Comparison of ENCODE assay signal across 19 cellular contexts in the genomic region with DNA sequence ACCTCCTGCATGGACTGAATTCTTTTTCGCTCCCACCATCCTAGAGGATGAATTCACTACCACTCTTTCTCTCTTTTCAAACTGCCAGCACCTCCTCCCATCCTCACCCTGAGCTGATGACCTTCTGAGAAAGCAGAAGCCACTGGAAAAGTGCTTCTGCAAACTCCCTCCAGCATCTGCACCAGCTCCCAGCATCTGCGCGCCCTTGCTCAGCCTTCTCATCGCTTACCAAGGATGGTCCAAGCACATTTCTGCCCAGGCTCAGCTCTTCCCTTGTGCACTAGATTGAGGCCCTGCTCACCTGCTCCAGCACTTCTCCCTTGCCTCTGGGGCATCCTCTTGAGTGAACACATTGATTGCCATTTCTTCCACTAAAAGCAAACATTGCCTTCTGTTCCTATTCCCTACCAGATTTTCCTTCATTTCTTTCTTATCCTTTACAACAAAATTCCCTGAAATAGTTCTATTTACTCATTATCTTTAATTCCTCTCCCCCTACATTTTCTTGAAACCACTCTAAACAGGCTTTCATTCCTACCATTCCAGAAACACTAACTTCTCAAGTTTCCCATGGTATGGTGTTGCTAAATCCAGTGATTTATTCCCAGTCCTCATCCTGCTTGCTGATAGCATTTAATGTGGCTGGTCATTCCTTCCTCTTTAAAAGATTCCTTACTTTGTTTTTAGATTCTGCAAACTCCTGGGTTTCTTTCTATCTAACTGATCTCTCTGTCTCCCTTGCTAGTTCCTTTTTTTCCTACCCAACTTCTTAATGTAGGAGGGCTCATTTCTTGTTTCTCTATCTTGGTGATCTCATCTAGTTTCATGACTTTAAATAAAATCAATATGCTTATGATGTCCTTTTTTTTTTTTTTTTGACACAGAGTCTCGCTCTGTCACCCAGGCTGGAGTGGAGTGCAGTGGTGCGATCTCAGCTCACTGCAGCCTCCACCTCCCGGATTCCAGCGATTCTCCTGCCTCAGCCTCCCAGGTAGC. TPM values are rescaled to one million over a fixed set of nuclear protein-coding genes. Genes with fewer than 3 reads are reported as not detected.
DNase-seq lines count a peak whose midpoint lies in the region; FAIRE-seq and TF ChIP-seq lines count a peak whose summit lies in the region.
"Had no signal": no experiment of that assay in that cellular context is flagged by ENCODE, and none has a peak within 500 bp of the region (broad histone marks: within the 10 kb centered on the region; RNA-seq: fewer than 3 reads in every experiment).

No MANE protein-coding gene starts in this region.

- no peak overlapping the region for H3K4me3 ChIP-seq in astrocyte (ENCODE audit: insufficient read depth, low read depth, low read length)
- no peak overlapping the region for H3K4me3 ChIP-seq in CD8-positive, alpha-beta memory T cell (ENCODE audit: low read length)
- H3K4me3 ChIP-seq: BLaER1 treated with 17β-estradiol and CSF1 and Interleukin-3, amounts not matched to agents 10 nM and 100 nM; breast epithelium; thoracic aorta had no signal

- no peaks in the 10 kb centered on the region for H3K36me3 ChIP-seq in astrocyte (ENCODE audit: insufficient read depth, low read length)
- H3K36me3 ChIP-seq in CD8-positive, alpha-beta memory T cell (ENCODE audit: insufficient read depth, low read length) = no peaks in the 10 kb centered on the region
- H3K36me3 ChIP-seq: BLaER1 treated with 17β-estradiol and CSF1 and Interleukin-3, amounts not matched to agents 10 nM and 100 nM; breast epithelium; thoracic aorta had no signal

- FAIRE-seq in HTR-8/SVneo (lab: Jason Lieb, UNC) = no peak
- FAIRE-seq in astrocyte (lab: Jason Lieb, UNC) = no peak
- FAIRE-seq: kidney had no signal

- no peaks in the 10 kb centered on the region for H4K20me1 ChIP-seq in astrocyte (ENCODE audit: insufficient read depth, low read length)
- H4K20me1 ChIP-seq: BLaER1 treated with 17β-estradiol and CSF1 and Interleukin-3, amounts not matched to agents 10 nM and 100 nM had no signal

- peaks cover 9% of the 10 kb centered on the region for H3K27me3 ChIP-seq in astrocyte (ENCODE audit: insufficient read depth, low read length)
- no peaks in the 10 kb centered on the region for H3K27me3 ChIP-seq in CD8-positive, alpha-beta memory T cell (ENCODE audit: insufficient read depth, low read length, poor library complexity, severe bottlenecking)
- H3K27me3 ChIP-seq: BLaER1 treated with 17β-estradiol and CSF1 and Interleukin-3, amounts not matched to agents 10 nM and 100 nM; breast epithelium had no signal

- H3K9me3 Mint-ChIP-seq in astrocyte (ENCODE audit: unreplicated experiment) = peaks cover 4% of the 10 kb centered on the region
- H3K9me3 Mint-ChIP-seq in CD8-positive, alpha-beta memory T cell = no peaks in the 10 kb centered on the region

- peaks cover 6% of the 10 kb centered on the region for H3K4me1 Mint-ChIP-seq in astrocyte (ENCODE audit: low read depth, unreplicated experiment)
- H3K4me1 Mint-ChIP-seq in CD8-positive, alpha-beta memory T cell = peaks cover 9 to 30% (median 23%) of the 10 kb centered on the region in 3 donors

- POLR2A ChIA-PET in CD8-positive, alpha-beta memory T cell (lab: Charles Lee) = no interaction called here

- H3K4me1 ChIP-seq in astrocyte (ENCODE audit: insufficient read depth, low read length) = no peaks in the 10 kb centered on the region
- no peaks in the 10 kb centered on the region for H3K4me1 ChIP-seq in CD8-positive, alpha-beta memory T cell (ENCODE audit: insufficient read depth, low read length)
- H3K4me1 ChIP-seq: breast epithelium had no signal

- peaks cover 6% of the 10 kb centered on the region for H3K27me3 Mint-ChIP-seq in astrocyte (ENCODE audit: low read depth, unreplicated experiment)
- peaks cover 1 to 18% of the 10 kb centered on the region in 2 donors for H3K27me3 Mint-ChIP-seq in CD8-positive, alpha-beta memory T cell

- H3K27ac Mint-ChIP-seq in astrocyte (ENCODE audit: unreplicated experiment) = peak overlapping the region; percentile 77
- H3K27ac Mint-ChIP-seq in CD8-positive, alpha-beta memory T cell = no peak overlapping the region
- H3K27ac Mint-ChIP-seq: progenitor cell of endocrine pancreas had no signal

- no peaks in the 10 kb centered on the region for H3K79me2 ChIP-seq in astrocyte (ENCODE audit: insufficient read depth, low read length)

- no peak for TF ChIP-seq CTCF in astrocyte (IDR thresholded peaks at IDR 0.05; ENCODE audit: insufficient read depth, low read depth, low read length)

- H3K9me3 ChIP-seq in astrocyte (ENCODE audit: insufficient read depth, low read depth, low read length) = no peaks in the 10 kb centered on the region
- no peaks in the 10 kb centered on the region for H3K9me3 ChIP-seq in CD8-positive, alpha-beta memory T cell (ENCODE audit: low read length)
- H3K9me3 ChIP-seq: breast epithelium, thoracic aorta had no signal

- H3K27ac ChIP-seq in astrocyte (ENCODE audit: low read depth, low read length) = peak overlapping the region; percentile 24
- no peak overlapping the region for H3K27ac ChIP-seq in CD8-positive, alpha-beta memory T cell (ENCODE audit: low read depth, low read length)
- H3K27ac ChIP-seq: RWPE1, thoracic aorta had no signal

- H3K4me2 ChIP-seq in astrocyte (ENCODE audit: low read length) = peak overlapping the region; percentile 14

- H3K36me3 Mint-ChIP-seq in astrocyte (ENCODE audit: low read depth, unreplicated experiment) = no peaks in the 10 kb centered on the region
- H3K36me3 Mint-ChIP-seq in CD8-positive, alpha-beta memory T cell = peaks cover 0 to 7% (median 1%) of the 10 kb centered on the region in 3 donors

- H3K4me3 Mint-ChIP-seq in astrocyte (ENCODE audit: unreplicated experiment) = no peak overlapping the region
- no peak overlapping the region for H3K4me3 Mint-ChIP-seq in CD8-positive, alpha-beta memory T cell
- H3K4me3 Mint-ChIP-seq: activated CD8-positive, alpha-beta T cell treated with anti-CD3 and anti-CD28 coated beads, Interleukin-2, amount 10 ng/mL, durations not matched to agents 7 days and 5 days had no signal

- no peak overlapping the region for H3K9ac ChIP-seq in astrocyte (ENCODE audit: low read length)
- H3K9ac ChIP-seq: BLaER1 treated with 17β-estradiol and CSF1 and Interleukin-3, amounts not matched to agents 10 nM and 100 nM had no signal

- peak; percentile 52 for DNase-seq in AG08396 (ENCODE audit: low spot score)
- peak; percentile 35 for DNase-seq in HTR-8/SVneo (ENCODE audit: insufficient read length, low spot score)
- DNase-seq in astrocyte (ENCODE audit: low read depth) = peak; percentile 90
- peak; percentile 65 for DNase-seq in left kidney (ENCODE audit: low read depth, low spot score)
- no peak for DNase-seq in epidermal melanocyte (ENCODE audit: insufficient read length, low spot score)
- DNase-seq in CD8-positive, alpha-beta memory T cell = no peak
- no peak for DNase-seq in NCI-H1092 (lab: John Stamatoyannopoulos, UW)
- DNase-seq in NCI-H82 (lab: John Stamatoyannopoulos, UW) = no peak
- DNase-seq: activated CD8-positive, alpha-beta T cell treated with anti-CD3 and anti-CD28 coated beads, Interleukin-2, amount 10 ng/mL, durations not matched to agents 7 days and 5 days; activated effector memory CD4-positive, alpha-beta T cell treated with Interleukin-2 at 50 U/mL for 16 hours; DMS79 treated with DMSO at 0.1 percent for 48 hours; effector memory CD4-positive, alpha-beta T cell; kidney; NCI-H510A had no signal

- CTCF ChIA-PET in CD8-positive, alpha-beta memory T cell (lab: Charles Lee) = no interaction called here

- no peak overlapping the region for H2AFZ ChIP-seq in astrocyte (ENCODE audit: low read depth, low read length)

RNA-seq across cellular contexts. Expression of a gene that starts 42.5 kb away (rescaled TPM):
- total RNA-seq in astrocyte = 0.27 TPM in 1 of 2 replicates, not detected in the other
- under 1 TPM; 0.22 to 0.35 TPM for total RNA-seq in CD8-positive, alpha-beta memory T cell
- polyA plus RNA-seq in CD8-positive, alpha-beta memory T cell = 0.14 TPM
- total RNA-seq: progenitor cell of endocrine pancreas had no signal

Comparison
In these comparisons a context has a peak if more than half of its experiments do, and no peak if none do; other contexts are left out.
1. DNase-seq: peak in AG08396 (single experiment), HTR-8/SVneo (single experiment), astrocyte (single experiment) and left kidney (single experiment); none in epidermal melanocyte (single experiment), CD8-positive, alpha-beta memory T cell (0 of 5), NCI-H1092 (single experiment) and NCI-H82 (single experiment).